24 cellular contexts compared by ENCODE assay signal in genomic region chr2:145905371-145905770, GRCh38.
DNase-seq lines count a peak whose midpoint lies in the region; ATAC-seq, FAIRE-seq and TF ChIP-seq lines count a peak whose summit lies in the region.
"Had no signal": no experiment of that assay in that cellular context is flagged by ENCODE, and none has a peak within 500 bp of the region (broad histone marks: within the 10 kb centered on the region; RNA-seq: fewer than 3 reads in every experiment).

No MANE protein-coding gene starts in this region.

- ATAC-seq in PC-3 (peak; percentile 39; the same call in 1 of the 2 replicates), GM21723 (IDR thresholded peaks at IDR 0.05; ENCODE audit: unreplicated experiment) (no peak)
- ATAC-seq: CD8-positive, alpha-beta T cell; GM12878 had no signal

- BruUV-seq in Calu3 (replicated peaks; lab: Mats Ljungman, UMichigan) (no TSS peak), PC-3 (replicated peaks; lab: Mats Ljungman, UMichigan) (no TSS peak)

- intact Hi-C loops in Calu3 (cut with micrococcal nuclease; ENCODE audit: unreplicated experiment): loop anchor here (5.0 kb wide), 4 partner anchors 103 to 407 kb away; no protein-coding TSS in a partner anchor
- intact Hi-C loops in PC-3 (cut with micrococcal nuclease): no loop called here

- H3K36me3 ChIP-seq in PC-3 (ENCODE audit: low read depth, low read length) (no peaks in the 10 kb centered on the region), SK-N-MC (ENCODE audit: insufficient read depth, low read length) (no peaks in the 10 kb centered on the region)
- H3K36me3 ChIP-seq: BLaER1, HAP-1 had no signal

- no peaks in the 10 kb centered on the region for H3K27me3 ChIP-seq in PC-3 (ENCODE audit: low read length)
- H3K27me3 ChIP-seq: BLaER1 had no signal

- no peaks in the 10 kb centered on the region for H3K36me3 Mint-ChIP-seq in Calu3 (ENCODE audit: insufficient read depth, unreplicated experiment)
- no peaks in the 10 kb centered on the region for H3K36me3 Mint-ChIP-seq in activated T-cell treated with anti-CD3 and anti-CD28 coated beads, Interleukin-2, amount 50 U/mL, for 24 hours (ENCODE audit: low read depth)
- H3K36me3 Mint-ChIP-seq: CD4-positive, CD25-positive, alpha-beta regulatory T cell; CD8-positive, alpha-beta T cell had no signal

- FAIRE-seq in islet of Langerhans (lab: Jason Lieb, UNC): peak; percentile 53
- FAIRE-seq: D721Med, GM12878, GM19239 had no signal

- peaks cover 7% of the 10 kb centered on the region for H3K9me3 Mint-ChIP-seq in Calu3 (ENCODE audit: low read depth, unreplicated experiment)
- H3K9me3 Mint-ChIP-seq in activated T-cell treated with anti-CD3 and anti-CD28 coated beads, Interleukin-2, amount 50 U/mL, for 24 hours: peaks cover 3% of the 10 kb centered on the region

- H3K27me3 Mint-ChIP-seq in Calu3 (ENCODE audit: unreplicated experiment): no peaks in the 10 kb centered on the region
- H3K27me3 Mint-ChIP-seq in activated T-cell treated with anti-CD3 and anti-CD28 coated beads, Interleukin-2, amount 50 U/mL, for 24 hours: no peaks in the 10 kb centered on the region
- H3K27me3 Mint-ChIP-seq: B cell; CD4-positive, CD25-positive, alpha-beta regulatory T cell had no signal

- H3K4me3 Mint-ChIP-seq in Calu3 (ENCODE audit: low read depth, unreplicated experiment): no peak overlapping the region
- H3K4me3 Mint-ChIP-seq in activated T-cell treated with anti-CD3 and anti-CD28 coated beads, Interleukin-2, amount 50 U/mL, for 24 hours: no peak overlapping the region
- H3K4me3 Mint-ChIP-seq: B cell; CD4-positive, CD25-positive, alpha-beta regulatory T cell; CD8-positive, alpha-beta T cell had no signal

- H4K20me1 ChIP-seq in PC-3 (ENCODE audit: low read length): no peaks in the 10 kb centered on the region
- H4K20me1 ChIP-seq: BLaER1 had no signal

- H3K4me1 ChIP-seq in PC-3 (ENCODE audit: insufficient read depth, low read length): peaks cover 50% of the 10 kb centered on the region
- H3K4me1 ChIP-seq: BLaER1 had no signal

- H3K4me1 Mint-ChIP-seq in Calu3 (ENCODE audit: low read depth, unreplicated experiment): peaks cover 47% of the 10 kb centered on the region
- no peaks in the 10 kb centered on the region for H3K4me1 Mint-ChIP-seq in activated T-cell treated with anti-CD3 and anti-CD28 coated beads, Interleukin-2, amount 50 U/mL, for 24 hours (ENCODE audit: low read depth)
- H3K4me1 Mint-ChIP-seq: CD4-positive, CD25-positive, alpha-beta regulatory T cell had no signal

- H3K79me2 ChIP-seq in PC-3 (ENCODE audit: low read length): no peaks in the 10 kb centered on the region

- H3K9me3 ChIP-seq in PC-3 (ENCODE audit: low read length): no peaks in the 10 kb centered on the region
- H3K9me3 ChIP-seq in SK-N-MC (ENCODE audit: low read depth, low read length): no peaks in the 10 kb centered on the region; the same call in 1 of the 2 replicates
- H3K9me3 ChIP-seq: Caco-2 had no signal

- peak overlapping the region; percentile 89 for H3K27ac Mint-ChIP-seq in Calu3 (ENCODE audit: unreplicated experiment)
- no peak overlapping the region for H3K27ac Mint-ChIP-seq in activated T-cell treated with anti-CD3 and anti-CD28 coated beads, Interleukin-2, amount 50 U/mL, for 24 hours
- H3K27ac Mint-ChIP-seq: B cell; CD8-positive, alpha-beta T cell had no signal

- H3K27ac ChIP-seq in PC-3 (ENCODE audit: low read length): peak overlapping the region; percentile 32; the same call in 1 of the 2 replicates
- peak overlapping the region; percentile 22; the same call in 1 of the 2 replicates for H3K27ac ChIP-seq in SK-N-MC
- H3K27ac ChIP-seq: 22Rv1, BLaER1, C4-2B had no signal

- DNase-seq in Calu3: no peak
- DNase-seq in PC-3: peak; percentile 17
- no peak for DNase-seq in SK-N-MC (ENCODE audit: low read depth, low spot score)
- DNase-seq in activated CD4-positive, alpha-beta T cell treated with anti-CD3 and anti-CD28 coated beads for 4 hours: no peak
- DNase-seq in activated T-cell treated with anti-CD3 and anti-CD28 coated beads, Interleukin-2, amount 50 U/mL, for 24 hours: no peak
- no peak for DNase-seq in NCI-H187 treated with DMSO at 0.1 percent for 48 hours (lab: John Stamatoyannopoulos, UW)
- DNase-seq: Caco-2; CD4-positive, CD25-positive, alpha-beta regulatory T cell; CD8-positive, alpha-beta T cell; DMS 273 treated with DMSO at 0.1 percent for 48 hours; DMS79; EL; GDM1; GOT3 had no signal

- H3K4me2 ChIP-seq in PC-3 (ENCODE audit: low read length): peak overlapping the region; percentile 50
- H3K4me2 ChIP-seq: BLaER1 had no signal

- H3K4me3 ChIP-seq in PC-3 (ENCODE audit: low read length): no peak overlapping the region
- no peak overlapping the region for H3K4me3 ChIP-seq in SK-N-MC
- H3K4me3 ChIP-seq: BLaER1, GM12878, HAP-1 had no signal

- H3K9ac ChIP-seq in PC-3 (ENCODE audit: low read length) (no peak overlapping the region), SK-N-MC (ENCODE audit: insufficient read length) (no peak overlapping the region)
- H3K9ac ChIP-seq: BLaER1 had no signal

- no peaks in the 10 kb centered on the region for H3K9me2 ChIP-seq in PC-3 (replicated peaks; ENCODE audit: low read length)

- H2AFZ ChIP-seq in PC-3 (ENCODE audit: low read length): no peak overlapping the region

- TF ChIP-seq CTCF in Calu3 (IDR thresholded peaks at IDR 0.05; ENCODE audit: unreplicated experiment) (no peak), PC-3 (conservative IDR thresholded peaks at IDR 0.05; ENCODE audit: low read depth, low read length) (no peak)

- CTCF ChIA-PET in Calu3 (lab: Charles Lee): no interaction called here
- CTCF ChIA-PET in PC-3 (lab: Charles Lee): no interaction called here

- no peaks in the 10 kb centered on the region for H3F3A ChIP-seq in PC-3 (ENCODE audit: low read length, unreplicated experiment)

- POLR2A ChIA-PET in PC-3 (lab: Charles Lee; ENCODE audit: unreplicated experiment): no interaction called here
